In genomic region chr2:10434885-10435419, GRCh38 we compare ENCODE assay signal across 8 cellular contexts. TPM values are rescaled to one million over a fixed set of nuclear protein-coding genes. Genes with fewer than 3 reads are reported as not detected.
DNase-seq lines count a peak whose midpoint lies in the region; ATAC-seq and TF ChIP-seq lines count a peak whose summit lies in the region.

No MANE protein-coding gene starts in this region.

- H3K9me2 ChIP-seq in DOHH2 (replicated peaks; ENCODE audit: control insufficient read depth, low read length): no peaks in the 10 kb centered on the region

- no peaks in the 10 kb centered on the region for H3K36me3 Mint-ChIP-seq in activated naive CD8-positive, alpha-beta T cell treated with anti-CD3 and anti-CD28 coated beads, Interleukin-2, amount 10 ng/mL, durations not matched to agents 7 days and 5 days

- H3K27me3 Mint-ChIP-seq in activated naive CD8-positive, alpha-beta T cell treated with anti-CD3 and anti-CD28 coated beads, Interleukin-2, amount 10 ng/mL, durations not matched to agents 7 days and 5 days: peaks cover 6% of the 10 kb centered on the region

- no peak overlapping the region for H3K4me3 Mint-ChIP-seq in activated naive CD8-positive, alpha-beta T cell treated with anti-CD3 and anti-CD28 coated beads, Interleukin-2, amount 10 ng/mL, durations not matched to agents 7 days and 5 days

- H4K20me1 ChIP-seq in DOHH2 (ENCODE audit: control insufficient read depth, insufficient read depth, low read depth, low read length): no peaks in the 10 kb centered on the region

- in situ Hi-C loops in HAP-1 (cut with MboI; ENCODE audit: low sequenced_read_pairs) (loop anchor here (5.0 to 10.0 kb wide), 2 partner anchors 308 to 360 kb away; no protein-coding TSS in a partner anchor), gastrocnemius medialis (cut with MboI; ENCODE audit: low sequenced_read_pairs in 4 of 4) (loop anchor here in 2 of 4 donors (5.0 to 10.0 kb wide), 2 partner anchors 310 to 363 kb away; partner anchors contain the start of gene RRM2 (in 1 of the 2))

- no peak for TF ChIP-seq POLR2A in gastrocnemius medialis (IDR thresholded peaks at IDR 0.05)

- H3K36me3 ChIP-seq in DOHH2 (ENCODE audit: control insufficient read depth, low read length) (peaks cover 17% of the 10 kb centered on the region), HAP-1 (replicated peaks) (peaks cover 13% of the 10 kb centered on the region), gastrocnemius medialis (peaks cover 0 to 7% of the 10 kb centered on the region in 2 donors)

- POLR2A ChIA-PET in activated naive CD8-positive, alpha-beta T cell treated with anti-CD3 and anti-CD28 coated beads, Interleukin-2, amount 10 ng/mL, durations not matched to agents 7 days and 5 days (lab: Charles Lee): interaction anchor here (1.2 to 1.8 kb wide), 2 partner anchors 310 to 362 kb away, joined by 4 to 27 read pairs; no protein-coding TSS in a partner anchor

- H3K27ac ChIP-seq in DOHH2 (ENCODE audit: low read depth, low read length) (no peak overlapping the region), gastrocnemius medialis (no peak overlapping the region)

- DNase-seq in HAP-1 (ENCODE audit: low spot score in 2 of 2) (peak; percentile 64 to 88), NCI-H1092 (lab: John Stamatoyannopoulos, UW) (peak; percentile 46), SW480 (ENCODE audit: low spot score) (peak; percentile 84), left cardiac atrium (peak; percentile 78), gastrocnemius medialis (peak; percentile 29 to 50)
- peak; percentile 84 for DNase-seq in activated naive CD8-positive, alpha-beta T cell treated with anti-CD3 and anti-CD28 coated beads, Interleukin-2, amount 10 ng/mL, durations not matched to agents 7 days and 5 days

- H3K9me3 ChIP-seq in DOHH2 (ENCODE audit: control insufficient read depth, insufficient read depth, low read length): no peaks in the 10 kb centered on the region
- no peaks in the 10 kb centered on the region for H3K9me3 ChIP-seq in HAP-1
- no peaks in the 10 kb centered on the region for H3K9me3 ChIP-seq in gastrocnemius medialis

- peaks cover 18% of the 10 kb centered on the region for H3K4me1 Mint-ChIP-seq in activated naive CD8-positive, alpha-beta T cell treated with anti-CD3 and anti-CD28 coated beads, Interleukin-2, amount 10 ng/mL, durations not matched to agents 7 days and 5 days

- peaks cover 5% of the 10 kb centered on the region; the same call in 1 of the 2 replicates for H3K4me1 ChIP-seq in DOHH2 (ENCODE audit: control insufficient read depth, low read length)
- no peaks in the 10 kb centered on the region for H3K4me1 ChIP-seq in HAP-1
- H3K4me1 ChIP-seq in gastrocnemius medialis: peaks cover 9 to 13% of the 10 kb centered on the region in 2 donors

- no peak overlapping the region for H3K27ac Mint-ChIP-seq in activated naive CD8-positive, alpha-beta T cell treated with anti-CD3 and anti-CD28 coated beads, Interleukin-2, amount 10 ng/mL, durations not matched to agents 7 days and 5 days

- H3K79me2 ChIP-seq in DOHH2 (ENCODE audit: control insufficient read depth, low read length): no peaks in the 10 kb centered on the region

- peaks cover 15% of the 10 kb centered on the region for H3K27me3 ChIP-seq in DOHH2 (ENCODE audit: control insufficient read depth, low read length)
- no peaks in the 10 kb centered on the region for H3K27me3 ChIP-seq in HAP-1 (ENCODE audit: low read depth)
- peaks cover 0 to 13% (median 0%) of the 10 kb centered on the region in 3 donors for H3K27me3 ChIP-seq in gastrocnemius medialis

- peaks cover 25% of the 10 kb centered on the region for H3F3A ChIP-seq in DOHH2 (ENCODE audit: control insufficient read depth, insufficient read depth)

- peak; percentile 46 for ATAC-seq in activated naive CD8-positive, alpha-beta T cell treated with anti-CD3 and anti-CD28 coated beads, Interleukin-2, amount 10 ng/mL, durations not matched to agents 7 days and 5 days (ENCODE audit: low read depth)
- ATAC-seq in left cardiac atrium (peak; percentile 80 to 86), gastrocnemius medialis (peak; percentile 49 to 65), GM19395 (IDR thresholded peaks at IDR 0.05; ENCODE audit: unreplicated experiment) (no peak)

- no peak overlapping the region for H3K4me2 ChIP-seq in DOHH2 (ENCODE audit: low read length)

- no peaks in the 10 kb centered on the region for H3K9me3 Mint-ChIP-seq in activated naive CD8-positive, alpha-beta T cell treated with anti-CD3 and anti-CD28 coated beads, Interleukin-2, amount 10 ng/mL, durations not matched to agents 7 days and 5 days

- peak; percentile 91 for TF ChIP-seq CTCF in DOHH2 (IDR thresholded peaks at IDR 0.05; ENCODE audit: low read depth, low read length, poor library complexity, severe bottlenecking)
- TF ChIP-seq CTCF in gastrocnemius medialis (IDR thresholded peaks at IDR 0.05 in 4 of 5, conservative IDR thresholded peaks at IDR 0.05 in 1 of 5): peak; percentile 80 to 98 (median 93)

- no peak overlapping the region for H3K4me3 ChIP-seq in DOHH2 (ENCODE audit: low read length)
- no peak overlapping the region for H3K4me3 ChIP-seq in HAP-1
- no peak overlapping the region for H3K4me3 ChIP-seq in gastrocnemius medialis

- intact Hi-C loops in left cardiac atrium (cut with DNase I) (loop anchor here (5.0 to 10.0 kb wide), 6 partner anchors 293 to 620 kb away; partner anchors contain the start of gene RRM2 (in 1 of the 2)), gastrocnemius medialis (cut with DNase I; ENCODE audit: low total_unique reads) (loop anchor here (1.0 to 5.0 kb wide), 3 partner anchors 311 to 618 kb away; no protein-coding TSS in a partner anchor)

RNA-seq across cellular contexts. Expression of gene ODC1, which starts 13.2 kb away (rescaled TPM):
- total RNA-seq in activated naive CD8-positive, alpha-beta T cell treated with anti-CD3 and anti-CD28 coated beads, Interleukin-2, amount 10 ng/mL, durations not matched to agents 7 days and 5 days: 10 to 100 TPM; 42.0 to 43.8 TPM
- total RNA-seq in left cardiac atrium (10 to 100 TPM; 26.7 to 40.5 TPM), gastrocnemius medialis (100 to 1,000 TPM; 134 to 339 (median 255) TPM)
